ENCODE assay signal across 1 cellular context in the genomic region with DNA sequence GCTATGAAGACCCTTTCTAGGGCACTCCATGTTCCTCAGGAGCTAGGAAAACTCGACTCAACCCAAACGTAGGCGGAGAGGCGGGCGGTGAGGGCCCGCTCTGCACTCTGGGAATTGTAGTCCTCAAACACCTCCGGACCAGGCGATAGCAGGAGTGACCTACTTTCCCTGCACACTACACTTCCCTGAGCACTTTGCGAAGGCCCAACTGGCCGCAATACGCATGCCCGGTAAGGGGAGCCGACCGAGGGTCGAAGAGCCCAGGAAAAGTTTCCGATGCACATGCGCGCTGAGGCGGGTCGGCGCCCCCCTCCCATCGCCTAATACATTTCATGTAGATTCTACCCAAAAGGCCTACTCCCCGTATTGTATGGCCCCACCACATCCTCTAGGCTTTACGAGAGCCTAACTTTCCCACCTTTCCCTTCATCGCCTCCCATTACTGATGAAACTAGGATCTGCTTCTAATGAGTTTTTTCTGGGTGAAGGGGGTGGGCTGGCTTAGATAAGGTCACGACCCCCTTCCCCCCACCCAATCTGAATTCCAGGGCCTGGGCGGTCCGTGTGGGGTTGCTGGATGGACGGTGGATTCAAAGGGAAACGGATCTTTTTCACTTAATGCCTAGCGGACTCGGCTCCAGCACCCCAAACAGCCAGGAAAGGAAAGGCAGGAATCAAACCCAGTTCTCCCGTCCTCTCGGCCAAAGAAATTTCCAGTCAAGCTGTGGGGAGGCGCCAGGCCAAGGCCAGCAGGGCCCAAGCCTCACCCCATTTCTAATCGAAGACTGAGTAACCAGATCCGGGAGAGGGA.
TF ChIP-seq lines count a peak whose summit lies in the region.

No MANE protein-coding gene starts in this region.

TF ChIP-seq in IMR-90, 13 proteins besides CTCF, POLR2A, EP300 and RAD21 (continued from another document):
- TF ChIP-seq, protein P1, sequence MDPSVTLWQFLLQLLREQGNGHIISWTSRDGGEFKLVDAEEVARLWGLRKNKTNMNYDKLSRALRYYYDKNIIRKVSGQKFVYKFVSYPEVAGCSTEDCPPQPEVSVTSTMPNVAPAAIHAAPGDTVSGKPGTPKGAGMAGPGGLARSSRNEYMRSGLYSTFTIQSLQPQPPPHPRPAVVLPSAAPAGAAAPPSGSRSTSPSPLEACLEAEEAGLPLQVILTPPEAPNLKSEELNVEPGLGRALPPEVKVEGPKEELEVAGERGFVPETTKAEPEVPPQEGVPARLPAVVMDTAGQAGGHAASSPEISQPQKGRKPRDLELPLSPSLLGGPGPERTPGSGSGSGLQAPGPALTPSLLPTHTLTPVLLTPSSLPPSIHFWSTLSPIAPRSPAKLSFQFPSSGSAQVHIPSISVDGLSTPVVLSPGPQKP (IDR thresholded peaks at IDR 0.05; ENCODE audit: borderline replicate concordance, low read depth, low read length) = no peak
- TF ChIP-seq MAZ (IDR thresholded peaks at IDR 0.05; ENCODE audit: borderline replicate concordance, low read depth, low read length) = no peak
